ENCODE assay signal across 21 cellular contexts in genomic region chr2:10720306-10720705, GRCh38. TPM values are rescaled to one million over a fixed set of nuclear protein-coding genes. Genes with fewer than 3 reads are reported as not detected.
A peak's percentile ranks its signal among the peaks of the same experiment; 100 is the strongest.
DNase-seq lines count a peak whose midpoint lies in the region; ATAC-seq, FAIRE-seq and TF ChIP-seq lines count a peak whose summit lies in the region.
"Had no signal": no experiment of that assay in that cellular context is flagged by ENCODE, and none has a peak within 500 bp of the region (broad histone marks: within the 10 kb centered on the region; RNA-seq: fewer than 3 reads in every experiment).

No MANE protein-coding gene starts in this region.

- H3K4me1 Mint-ChIP-seq in T-helper 17 cell = peaks cover 11% of the 10 kb centered on the region
- H3K4me1 Mint-ChIP-seq in type B pancreatic cell (ENCODE audit: unreplicated experiment) = peaks cover 6% of the 10 kb centered on the region

- H2AFZ ChIP-seq in HepG2 (ENCODE audit: low read length) = no peak overlapping the region

- no peaks in the 10 kb centered on the region for H4K20me1 ChIP-seq in HepG2 (ENCODE audit: insufficient read depth, low read length)

- H3K79me2 ChIP-seq in HepG2 (ENCODE audit: insufficient read depth, low read length) = no peaks in the 10 kb centered on the region

- peak overlapping the region; percentile 76 for H3K4me3 Mint-ChIP-seq in T-helper 17 cell
- peak overlapping the region; percentile 74 for H3K4me3 Mint-ChIP-seq in type B pancreatic cell

- H3K4me3 ChIP-seq in HepG2 (replicated peaks in 1 of 3; ENCODE audit: insufficient read depth in 1 of 3, low read depth in 2 of 3, low read length in 3 of 3) (no peak overlapping the region), right lobe of liver (no peak overlapping the region), iPS-15b (ENCODE audit: low read depth, low read length) (peak overlapping the region; percentile 62)
- H3K4me3 ChIP-seq: MG63 had no signal

- no peaks in the 10 kb centered on the region for H3K9me3 ChIP-seq in HepG2 (ENCODE audit: low read length)
- no peaks in the 10 kb centered on the region for H3K9me3 ChIP-seq in right lobe of liver
- no peaks in the 10 kb centered on the region for H3K9me3 ChIP-seq in T-helper 17 cell (ENCODE audit: control insufficient read depth, low read length, poor library complexity, severe bottlenecking)
- H3K9me3 ChIP-seq in iPS-15b (ENCODE audit: control insufficient read depth, insufficient read depth, low read length) = no peaks in the 10 kb centered on the region
- H3K9me3 ChIP-seq: esophagus squamous epithelium, MG63, thoracic aorta had no signal

- intact Hi-C loops in HepG2 (cut with micrococcal nuclease; ENCODE audit: unreplicated experiment) = no loop called here
- intact Hi-C loops in right lobe of liver (cut with DNase I) = no loop called here

- H3K27ac ChIP-seq in HepG2 (ENCODE audit: extremely low read length, insufficient read depth, low read length) (no peak overlapping the region), right lobe of liver (no peak overlapping the region)
- H3K27ac ChIP-seq: thoracic aorta, WERI-Rb-1 had no signal

- BruUV-seq in HepG2 (replicated peaks; lab: Mats Ljungman, UMichigan) = no TSS peak

- H3K36me3 Mint-ChIP-seq in T-helper 17 cell (ENCODE audit: low read depth) (peaks cover 4% of the 10 kb centered on the region), type B pancreatic cell (no peaks in the 10 kb centered on the region)

- H3K27ac Mint-ChIP-seq in T-helper 17 cell (no peak overlapping the region), type B pancreatic cell (no peak overlapping the region)
- H3K27ac Mint-ChIP-seq: dendritic cell treated with granulocyte-macrophage colony-stimulating factor and Interleukin-4, amounts not matched to agents 40 ng/mL and 50 ng/mL, for 4 days had no signal

- FAIRE-seq in HepG2 (lab: Jason Lieb, UNC) = no peak
- FAIRE-seq: GM12891 had no signal

- TF ChIP-seq RAD21 in HepG2 (CRISPR knock-in tag; IDR thresholded peaks at IDR 0.05) = no peak

- H3K4me2 ChIP-seq in HepG2 (ENCODE audit: low read depth, low read length) = no peak overlapping the region

- ATAC-seq in HepG2 (no peak), right lobe of liver (no peak), T-helper 17 cell (no peak), GM21786 (IDR thresholded peaks at IDR 0.05; ENCODE audit: unreplicated experiment) (no peak)
- ATAC-seq: HCT116 had no signal

- H3K27me3 Mint-ChIP-seq in T-helper 17 cell (peaks cover 57% of the 10 kb centered on the region), type B pancreatic cell (peaks cover 88% of the 10 kb centered on the region)

- no peak overlapping the region for H3K9ac ChIP-seq in HepG2 (ENCODE audit: insufficient read depth, low read depth, low read length)
- H3K9ac ChIP-seq in iPS-15b (ENCODE audit: low read depth, low read length) = no peak overlapping the region

- H3K27me3 ChIP-seq in HepG2 (ENCODE audit: control insufficient read depth in 1 of 2, insufficient read depth in 2 of 2, low read length in 2 of 2) = peaks cover 25 to 78% of the 10 kb centered on the region in 2 experiments
- peaks cover 3 to 10% of the 10 kb centered on the region in 2 donors for H3K27me3 ChIP-seq in right lobe of liver
- H3K27me3 ChIP-seq in iPS-15b (ENCODE audit: control insufficient read depth, insufficient read depth, low read length) = peaks cover 57% of the 10 kb centered on the region

- TF ChIP-seq EP300 in HepG2 (IDR thresholded peaks at IDR 0.05; ENCODE audit: low read depth in 2 of 2, low read length in 2 of 2) (no peak), HepG2 (CRISPR knock-in tag; IDR thresholded peaks at IDR 0.05; ENCODE audit: borderline replicate concordance) (no peak)

- in situ Hi-C loops in HepG2 (cut with HindIII; ENCODE audit: extremely low pct_ligation_motif_present, low pct_unique_long_range_greater_than_20kb) = no loop called here

- TF ChIP-seq POLR2A in HepG2 (IDR thresholded peaks at IDR 0.05; ENCODE audit: insufficient read depth in 1 of 2, low read depth in 2 of 2, low read length in 2 of 2) (no peak), right lobe of liver (IDR thresholded peaks at IDR 0.05) (no peak)

- H3K4me1 ChIP-seq in HepG2 (ENCODE audit: insufficient read depth, low read length) = 0 out of 2 replicates have a peak, but pooled peaks cover 8% of the 10 kb centered on the region
- peaks cover 0 to 15% (median 3%) of the 10 kb centered on the region in 4 donors for H3K4me1 ChIP-seq in right lobe of liver
- no peaks in the 10 kb centered on the region for H3K4me1 ChIP-seq in iPS-15b (ENCODE audit: control insufficient read depth, insufficient read depth, low read length)

- WGBS in HepG2 (ENCODE audit: low lambda C conversion rate) = 18% methylated on average over 7 of the region's 7 CpGs
- WGBS in right lobe of liver (ENCODE audit: insufficient coverage, low coverage, low lambda C conversion rate, missing lambda C conversion rate) = no CpG with 5 or more reads among the region's 7 CpGs

- DNase-seq in HepG2 (ENCODE audit: low spot score) (no peak), right lobe of liver (no peak), T-helper 17 cell (no peak), type B pancreatic cell (ENCODE audit: extremely low spot score, unreplicated experiment) (no peak), cerebellum (ENCODE audit: low spot score) (no peak), HuH-7 (ENCODE audit: low spot score) (no peak)
- DNase-seq: activated gamma-delta T cell treated with Interleukin-2 at 50 U/mL for 16 hours; esophagus squamous epithelium; GDM1; mesendoderm; MG63; NCI-H1930; stimulated activated CD4-positive, alpha-beta T cell treated with anti-CD3 and anti-CD28 coated beads, Interleukin-2, amount 100 ng/mL, for 48 hours; WERI-Rb-1 had no signal

- TF ChIP-seq CTCF in HepG2 (CRISPR knock-in tag; IDR thresholded peaks at IDR 0.05) (no peak), right lobe of liver (IDR thresholded peaks at IDR 0.05) (no peak), type B pancreatic cell (conservative IDR thresholded peaks at IDR 0.05) (no peak)

- CTCF ChIA-PET in HepG2 (lab: Yijun Ruan, JAX; ENCODE audit: low intra/inter-chr PET ratio, low total read pairs) = no interaction called here

- POLR2A ChIA-PET in HepG2 (lab: Yijun Ruan, JAX) = no interaction called here

- H3K36me3 ChIP-seq in HepG2 (replicated peaks in 1 of 2; ENCODE audit: control insufficient read depth in 1 of 2, insufficient read depth in 2 of 2, low read length in 2 of 2) = no peaks in the 10 kb centered on the region
- H3K36me3 ChIP-seq in right lobe of liver = no peaks in the 10 kb centered on the region
- no peaks in the 10 kb centered on the region for H3K36me3 ChIP-seq in iPS-15b (ENCODE audit: control insufficient read depth, insufficient read depth, low read length)
- H3K36me3 ChIP-seq: esophagus squamous epithelium, MG63, thoracic aorta, WERI-Rb-1 had no signal

- H3K9me3 Mint-ChIP-seq in type B pancreatic cell = no peaks in the 10 kb centered on the region
- H3K9me3 Mint-ChIP-seq: dendritic cell treated with granulocyte-macrophage colony-stimulating factor and Interleukin-4, amounts not matched to agents 40 ng/mL and 50 ng/mL, for 4 days had no signal

RNA-seq across cellular contexts. Expression of gene ATP6V1C2, which starts 1.1 kb away (rescaled TPM):
- total RNA-seq in HepG2 (2016; rRNA removed; fragmentation: Illumina TruSeq; extraction: Trizol) (0.04 TPM in 1 of 2 replicates, not detected in the other), right lobe of liver (under 1 TPM in 2 of 6 experiments, not detected in 4; 0.12 to 0.22 TPM), T-helper 17 cell (not detected), type B pancreatic cell (ENCODE audit: low replicate concordance) (0.93 and 1.1 TPM in 2 replicates), cerebellum (1.5 TPM)
- not detected in 2 replicates for total RNA-seq in HepG2 (2016; cell fraction: cytosol; rRNA removed; fragmentation: Illumina TruSeq; extraction: Trizol; ENCODE audit: low read depth)
- total RNA-seq in HepG2 (2016; cell fraction: insoluble cytoplasmic fraction; rRNA removed; fragmentation: Illumina TruSeq; extraction: Trizol) = 0.04 TPM in 1 of 2 replicates, not detected in the other
- not detected in 2 replicates for total RNA-seq in HepG2 (2016; cell fraction: membrane; rRNA removed; fragmentation: Illumina TruSeq; extraction: Trizol)
- 0.09 TPM in 1 of 2 replicates, not detected in the other for total RNA-seq in HepG2 (2016; cell fraction: nucleus; rRNA removed; fragmentation: Illumina TruSeq; extraction: Trizol)
- polyA plus RNA-seq in HepG2 (2011; rRNA removed) = 0.10 and 0.29 TPM in 2 replicates
- polyA plus RNA-seq in HepG2 (2011; cell fraction: cytosol; rRNA removed) = 0.05 TPM in 2 replicates
- polyA plus RNA-seq in HepG2 (2011; cell fraction: nucleus; rRNA removed) = 0.36 and 2.7 TPM in 2 replicates
- 1.4 and 1.5 TPM in 2 replicates for polyA plus RNA-seq in HepG2 (2012)
- polyA plus RNA-seq in HepG2 (2016; cell fraction: cytosol; fragmentation: Illumina TruSeq; extraction: Trizol; ENCODE audit: low read depth) = not detected in 2 replicates
- not detected in 2 replicates for polyA plus RNA-seq in HepG2 (2016; cell fraction: insoluble cytoplasmic fraction; fragmentation: Illumina TruSeq; extraction: Trizol; ENCODE audit: low read depth)
- polyA plus RNA-seq in HepG2 (2016; cell fraction: membrane; fragmentation: Illumina TruSeq; extraction: Trizol; ENCODE audit: low read depth) = not detected in 2 replicates
- polyA plus RNA-seq in HepG2 (2016; cell fraction: nucleus; fragmentation: Illumina TruSeq; extraction: Trizol; ENCODE audit: insufficient read depth, low read depth) = not detected in 2 replicates
- polyA minus RNA-seq in HepG2 (2011; rRNA and poly(A)+ RNA removed; ENCODE audit: low replicate concordance) = 7.5 TPM in 1 of 2 replicates, not detected in the other
- polyA minus RNA-seq in HepG2 (2011; cell fraction: cytosol; rRNA and poly(A)+ RNA removed) = 0.44 and 0.69 TPM in 2 replicates
- 0.12 TPM in 1 of 2 replicates, not detected in the other for polyA minus RNA-seq in HepG2 (2011; cell fraction: nucleus; rRNA and poly(A)+ RNA removed)
- total RNA-seq: activated CD8-positive, alpha-beta memory T cell treated with anti-CD3 and anti-CD28 coated beads for 36 hours had no signal

RNA-seq across cellular contexts. Expression of gene NOL10, which starts 30.5 kb away (rescaled TPM):
- 63.0 and 93.7 TPM in 2 replicates for total RNA-seq in HepG2 (2016; rRNA removed; fragmentation: Illumina TruSeq; extraction: Trizol)
- total RNA-seq in HepG2 (2016; cell fraction: cytosol; rRNA removed; fragmentation: Illumina TruSeq; extraction: Trizol; ENCODE audit: low read depth) = 30.6 and 36.8 TPM in 2 replicates
- 58.7 and 94.5 TPM in 2 replicates for total RNA-seq in HepG2 (2016; cell fraction: insoluble cytoplasmic fraction; rRNA removed; fragmentation: Illumina TruSeq; extraction: Trizol)
- 26.0 and 30.7 TPM in 2 replicates for total RNA-seq in HepG2 (2016; cell fraction: membrane; rRNA removed; fragmentation: Illumina TruSeq; extraction: Trizol)
- 48.0 TPM in 2 replicates for total RNA-seq in HepG2 (2016; cell fraction: nucleus; rRNA removed; fragmentation: Illumina TruSeq; extraction: Trizol)
- 20.1 and 23.0 TPM in 2 replicates for polyA plus RNA-seq in HepG2 (2011; rRNA removed)
- polyA plus RNA-seq in HepG2 (2011; cell fraction: cytosol; rRNA removed) = 9.8 and 14.8 TPM in 2 replicates
- polyA plus RNA-seq in HepG2 (2011; cell fraction: nucleus; rRNA removed) = 13.3 and 15.1 TPM in 2 replicates
- 20.6 and 28.7 TPM in 2 replicates for polyA plus RNA-seq in HepG2 (2012)
- 7.3 and 8.1 TPM in 2 replicates for polyA plus RNA-seq in HepG2 (2016; cell fraction: cytosol; fragmentation: Illumina TruSeq; extraction: Trizol; ENCODE audit: low read depth)
- polyA plus RNA-seq in HepG2 (2016; cell fraction: insoluble cytoplasmic fraction; fragmentation: Illumina TruSeq; extraction: Trizol; ENCODE audit: low read depth) = 76.1 and 78.2 TPM in 2 replicates
- 13.2 and 13.8 TPM in 2 replicates for polyA plus RNA-seq in HepG2 (2016; cell fraction: membrane; fragmentation: Illumina TruSeq; extraction: Trizol; ENCODE audit: low read depth)
- 41.1 and 41.6 TPM in 2 replicates for polyA plus RNA-seq in HepG2 (2016; cell fraction: nucleus; fragmentation: Illumina TruSeq; extraction: Trizol; ENCODE audit: insufficient read depth, low read depth)
- polyA minus RNA-seq in HepG2 (2011; rRNA and poly(A)+ RNA removed; ENCODE audit: low replicate concordance) = 20.5 and 33.9 TPM in 2 replicates
- 24.4 and 25.4 TPM in 2 replicates for polyA minus RNA-seq in HepG2 (2011; cell fraction: cytosol; rRNA and poly(A)+ RNA removed)
- polyA minus RNA-seq in HepG2 (2011; cell fraction: nucleus; rRNA and poly(A)+ RNA removed) = 53.0 and 56.7 TPM in 2 replicates
- 10 to 100 TPM in 5 of 6 experiments, 1 to 10 TPM in 1; 7.9 to 16.7 (median 11.5) TPM for total RNA-seq in right lobe of liver
- 10 to 100 TPM; 20.6 to 21.4 TPM for total RNA-seq in T-helper 17 cell
- total RNA-seq in type B pancreatic cell (ENCODE audit: low replicate concordance) = 23.0 and 28.9 TPM in 2 replicates
- 32.3 TPM for total RNA-seq in cerebellum
